ENCODE assay signal across 27 cellular contexts in the genomic region with DNA sequence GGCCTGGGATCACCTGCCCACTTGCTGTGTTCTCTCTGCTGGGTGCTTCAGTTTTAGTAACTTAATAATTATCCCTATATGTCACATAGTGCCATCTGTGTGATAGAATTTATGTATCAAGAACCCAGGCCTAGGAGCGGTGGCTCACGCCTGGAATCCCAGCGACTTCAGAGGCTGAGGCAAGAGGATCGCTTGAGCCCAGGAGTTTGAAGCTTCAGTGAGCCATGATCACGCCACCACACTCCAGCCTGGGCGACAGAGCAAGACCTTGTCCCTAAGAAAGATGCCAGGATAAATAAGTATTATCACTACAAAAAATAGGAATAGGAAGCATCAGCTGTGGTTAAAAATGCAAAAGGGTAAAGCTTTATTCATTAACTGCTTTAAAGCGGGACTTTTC.
"Had no signal": no experiment of that assay in that cellular context is flagged by ENCODE, and none has a peak within 500 bp of the region (broad histone marks: within the 10 kb centered on the region; RNA-seq: fewer than 3 reads in every experiment).

No MANE protein-coding gene starts in this region.

- H3K4me3 Mint-ChIP-seq: activated CD4-positive, alpha-beta T cell treated with anti-CD3 and anti-CD28 coated beads, Interleukin-2, amount 10 ng/mL, durations not matched to agents 24 days and 14 days; activated CD8-positive, alpha-beta memory T cell treated with anti-CD3 and anti-CD28 coated beads, Interleukin-2, amount 10 ng/mL, durations not matched to agents 7 days and 5 days; activated CD8-positive, alpha-beta T cell treated with anti-CD3 and anti-CD28 coated beads for 36 hours; activated naive CD8-positive, alpha-beta T cell treated with anti-CD3 and anti-CD28 coated beads, Interleukin-2, amount 10 ng/mL, durations not matched to agents 7 days and 5 days; effector memory CD8-positive, alpha-beta T cell; memory B cell; nephron progenitor cell; stimulated activated naive CD8-positive, alpha-beta T cell treated with anti-CD3 and anti-CD28 coated beads, Interleukin-15, Interleukin-2, amounts not matched to agents 100 ng/mL and 50 ng/mL, for 24 hours had no signal

- DNase-seq: activated CD4-positive, alpha-beta T cell treated with anti-CD3 and anti-CD28 coated beads, Interleukin-2, amount 10 ng/mL, durations not matched to agents 24 days and 14 days; activated CD4-positive, CD25-positive, alpha-beta regulatory T cell treated with anti-CD3 and anti-CD28 coated beads, Interleukin-2, amount 50 U/mL, for 72 hours; activated CD8-positive, alpha-beta memory T cell treated with anti-CD3 and anti-CD28 coated beads, Interleukin-2, amount 10 ng/mL, durations not matched to agents 7 days and 5 days; activated CD8-positive, alpha-beta T cell treated with anti-CD3 and anti-CD28 coated beads for 36 hours; activated effector memory CD4-positive, alpha-beta T cell treated with Interleukin-2 at 50 U/mL for 16 hours; activated naive CD4-positive, alpha-beta T cell treated with Interleukin-2 at 50 U/mL for 16 hours; activated naive CD8-positive, alpha-beta T cell treated with anti-CD3 and anti-CD28 coated beads, Interleukin-2, amount 10 ng/mL, durations not matched to agents 7 days and 5 days; brain microvascular endothelial cell; cortex of kidney; effector memory CD8-positive, alpha-beta T cell; erythroblast; hippocampal formation; kidney glomerular epithelial cell; midbrain; nephron progenitor cell; ovary; right lobe of liver; stimulated activated CD4-positive, alpha-beta T cell treated with anti-CD3 and anti-CD28 coated beads, Interleukin-12 subunit alpha, Interleukin-12 subunit beta, amount 100 ng/mL, for 4 hours; stimulated activated CD4-positive, alpha-beta T cell treated with anti-CD3 and anti-CD28 coated beads, Interleukin-4, amount 100 ng/mL, for 1 hour; T-helper 2 cell; trophoblast cell had no signal

- H3K27ac Mint-ChIP-seq: activated CD4-positive, alpha-beta T cell treated with anti-CD3 and anti-CD28 coated beads, Interleukin-2, amount 10 ng/mL, durations not matched to agents 24 days and 14 days; activated CD8-positive, alpha-beta memory T cell treated with anti-CD3 and anti-CD28 coated beads, Interleukin-2, amount 10 ng/mL, durations not matched to agents 7 days and 5 days; activated CD8-positive, alpha-beta T cell treated with anti-CD3 and anti-CD28 coated beads for 36 hours; activated naive CD8-positive, alpha-beta T cell treated with anti-CD3 and anti-CD28 coated beads, Interleukin-2, amount 10 ng/mL, durations not matched to agents 7 days and 5 days; memory B cell; nephron progenitor cell; progenitor cell of endocrine pancreas; stimulated activated naive CD8-positive, alpha-beta T cell treated with anti-CD3 and anti-CD28 coated beads, Interleukin-15, Interleukin-2, amounts not matched to agents 100 ng/mL and 50 ng/mL, for 24 hours had no signal

- ATAC-seq: activated CD8-positive, alpha-beta memory T cell treated with anti-CD3 and anti-CD28 coated beads, Interleukin-2, amount 10 ng/mL, durations not matched to agents 7 days and 5 days; activated CD8-positive, alpha-beta T cell treated with anti-CD3 and anti-CD28 coated beads for 36 hours; effector memory CD8-positive, alpha-beta T cell; gastroesophageal sphincter; left lobe of liver; right lobe of liver had no signal

- H3K36me3 Mint-ChIP-seq: activated CD8-positive, alpha-beta memory T cell treated with anti-CD3 and anti-CD28 coated beads, Interleukin-2, amount 10 ng/mL, durations not matched to agents 7 days and 5 days had no signal

- H3K9me3 Mint-ChIP-seq: activated CD4-positive, alpha-beta T cell treated with anti-CD3 and anti-CD28 coated beads, Interleukin-2, amount 10 ng/mL, durations not matched to agents 24 days and 14 days; activated CD8-positive, alpha-beta T cell treated with anti-CD3 and anti-CD28 coated beads for 36 hours; activated naive CD8-positive, alpha-beta T cell treated with anti-CD3 and anti-CD28 coated beads, Interleukin-2, amount 10 ng/mL, durations not matched to agents 7 days and 5 days; effector memory CD8-positive, alpha-beta T cell; stimulated activated naive CD8-positive, alpha-beta T cell treated with anti-CD3 and anti-CD28 coated beads, Interleukin-15, Interleukin-2, amounts not matched to agents 100 ng/mL and 50 ng/mL, for 24 hours had no signal

- H3K27me3 Mint-ChIP-seq: activated CD4-positive, alpha-beta T cell treated with anti-CD3 and anti-CD28 coated beads, Interleukin-2, amount 10 ng/mL, durations not matched to agents 24 days and 14 days; activated CD8-positive, alpha-beta memory T cell treated with anti-CD3 and anti-CD28 coated beads, Interleukin-2, amount 10 ng/mL, durations not matched to agents 7 days and 5 days; activated CD8-positive, alpha-beta T cell treated with anti-CD3 and anti-CD28 coated beads for 36 hours; activated naive CD8-positive, alpha-beta T cell treated with anti-CD3 and anti-CD28 coated beads, Interleukin-2, amount 10 ng/mL, durations not matched to agents 7 days and 5 days; effector memory CD8-positive, alpha-beta T cell; memory B cell; stimulated activated naive CD8-positive, alpha-beta T cell treated with anti-CD3 and anti-CD28 coated beads, Interleukin-15, Interleukin-2, amounts not matched to agents 100 ng/mL and 50 ng/mL, for 24 hours had no signal

- FAIRE-seq: astrocyte had no signal
